Comparison of ENCODE assay signal across 15 cellular contexts in the genomic region with DNA sequence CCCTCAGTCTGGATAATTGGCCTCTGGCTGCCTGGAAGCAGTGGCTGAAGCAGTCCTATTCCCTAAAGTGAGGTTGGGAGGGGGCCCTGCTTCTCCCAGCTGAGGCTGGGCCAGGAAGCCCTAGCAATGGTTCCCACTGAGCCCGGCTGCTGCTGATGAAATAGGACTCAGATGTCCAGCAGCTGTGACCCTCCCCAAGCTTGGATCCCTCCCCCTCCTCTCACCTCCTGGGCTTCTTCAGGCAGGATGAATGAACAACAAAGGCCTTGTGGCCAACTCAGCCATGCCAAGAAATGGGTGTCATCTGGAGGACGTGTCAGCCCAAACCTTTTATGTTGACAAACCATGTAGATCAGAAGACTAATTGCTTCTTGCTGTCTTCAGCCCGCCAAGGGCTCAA.
"Had no signal": no experiment of that assay in that cellular context is flagged by ENCODE, and none has a peak within 500 bp of the region (broad histone marks: within the 10 kb centered on the region; RNA-seq: fewer than 3 reads in every experiment).

No MANE protein-coding gene starts in this region.

- H3K27ac ChIP-seq: brain microvascular endothelial cell, dorsolateral prefrontal cortex, heart right ventricle had no signal

- H3K4me3 Mint-ChIP-seq: activated T-cell treated with anti-CD3 and anti-CD28 coated beads, Interleukin-2, amount 50 U/mL, for 4 hours had no signal

- DNase-seq: activated CD4-positive, CD25-positive, alpha-beta regulatory T cell; activated effector memory CD4-positive, alpha-beta T cell treated with anti-CD3 and anti-CD28 coated beads, Interleukin-2, amount 50 U/mL, for 16 hours; activated T-cell treated with anti-CD3 and anti-CD28 coated beads, Interleukin-2, amount 50 U/mL, for 4 hours; amniotic stem cell; brain microvascular endothelial cell; esophagus squamous epithelium; heart right ventricle; posterior cingulate gyrus; right cardiac atrium; stimulated activated naive CD4-positive, alpha-beta T cell treated with Interleukin-2 at 50 U/mL for 16 hours; T-helper 2 cell; trophoblast cell had no signal

- H3K36me3 ChIP-seq: brain microvascular endothelial cell, esophagus squamous epithelium, heart right ventricle had no signal

- H3K9me3 ChIP-seq: esophagus squamous epithelium, heart right ventricle had no signal

- H3K4me1 ChIP-seq: heart right ventricle had no signal

- H3K9me3 Mint-ChIP-seq: activated naive CD4-positive, alpha-beta T cell treated with anti-CD3 and anti-CD28 coated beads, Interleukin-2, amount 50 U/mL, for 72 hours; activated T-cell treated with anti-CD3 and anti-CD28 coated beads, Interleukin-2, amount 50 U/mL, for 4 hours had no signal

- H3K4me3 ChIP-seq: dorsolateral prefrontal cortex, esophagus squamous epithelium, heart right ventricle, smooth muscle cell had no signal

- H3K27me3 ChIP-seq: brain microvascular endothelial cell, dorsolateral prefrontal cortex, esophagus squamous epithelium had no signal

- ATAC-seq: activated naive CD4-positive, alpha-beta T cell treated with anti-CD3 and anti-CD28 coated beads, Interleukin-2, amount 50 U/mL, for 72 hours; activated T-cell treated with anti-CD3 and anti-CD28 coated beads, Interleukin-2, amount 50 U/mL, for 4 hours; right cardiac atrium had no signal

- H3K27ac Mint-ChIP-seq: activated naive CD4-positive, alpha-beta T cell treated with anti-CD3 and anti-CD28 coated beads, Interleukin-2, amount 50 U/mL, for 72 hours had no signal

- H3K36me3 Mint-ChIP-seq: activated naive CD4-positive, alpha-beta T cell treated with anti-CD3 and anti-CD28 coated beads, Interleukin-2, amount 50 U/mL, for 72 hours had no signal
